In genomic region chrX:1536712-1537030, GRCh38 we compare ENCODE assay signal across 9 cellular contexts. TPM values are rescaled to one million over a fixed set of nuclear protein-coding genes. Genes with fewer than 3 reads are reported as not detected.
DNase-seq lines count a peak whose midpoint lies in the region; ATAC-seq, FAIRE-seq and TF ChIP-seq lines count a peak whose summit lies in the region.
"Had no signal": no experiment of that assay in that cellular context is flagged by ENCODE, and none has a peak within 500 bp of the region (broad histone marks: within the 10 kb centered on the region; RNA-seq: fewer than 3 reads in every experiment).

No MANE protein-coding gene starts in this region.

- no peaks in the 10 kb centered on the region for H3K36me3 ChIP-seq in WERI-Rb-1

- H3K4me3 ChIP-seq in GM12864 (ENCODE audit: low read depth, low read length) (peak overlapping the region; percentile 79), WERI-Rb-1 (ENCODE audit: low read depth, low read length) (no peak overlapping the region)

- H3K27me3 Mint-ChIP-seq in natural killer cell (ENCODE audit: low read depth in 2 of 2) (no peaks in the 10 kb centered on the region), HFFc6 (ENCODE audit: insufficient read depth) (peaks cover 8% of the 10 kb centered on the region; the same call in 1 of the 2 replicates)

- H3K27ac Mint-ChIP-seq in natural killer cell (peak overlapping the region; percentile 95 to 97), HFFc6 (no peak overlapping the region)

- ATAC-seq in HG02763 (IDR thresholded peaks at IDR 0.05; ENCODE audit: unreplicated experiment) (peak; percentile 10), natural killer cell (peak; percentile 4 to 17 (median 14))

- intact Hi-C loops in natural killer cell (cut with micrococcal nuclease): loop anchor here (1.0 to 2.0 kb wide), 6 partner anchors 16 to 144 kb away; partner anchors contain the start of gene SLC25A6

- H3K27ac ChIP-seq in WERI-Rb-1: no peak overlapping the region

- TF ChIP-seq CTCF in GM12864 (IDR thresholded peaks at IDR 0.05; ENCODE audit: low read depth, low read length, missing control alignments) (no peak), natural killer cell (IDR thresholded peaks at IDR 0.05) (no peak), WERI-Rb-1 (IDR thresholded peaks at IDR 0.05; ENCODE audit: low read depth, low read length) (no peak), HFFc6 (IDR thresholded peaks at IDR 0.05) (no peak), D721Med (IDR thresholded peaks at IDR 0.05; ENCODE audit: insufficient read depth, missing control alignments) (no peak)

- DNase-seq in GM12864 (ENCODE audit: low read depth): no peak
- DNase-seq in activated CD4-positive, alpha-beta T cell treated with anti-CD3 and anti-CD28 coated beads, Interleukin-2, amount 50 U/mL, for 4 hours: peak; percentile 8 to 16
- no peak for DNase-seq in natural killer cell
- DNase-seq in WERI-Rb-1: no peak
- no peak for DNase-seq in stimulated activated CD4-positive, alpha-beta T cell treated with anti-CD3 and anti-CD28 coated beads, Interleukin-1b, Interleukin-23, amount 100 ng/mL, for 48 hours
- no peak for DNase-seq in HFFc6
- DNase-seq in D721Med (ENCODE audit: insufficient read length, low spot score): no peak
- DNase-seq: foreskin melanocyte had no signal

- H3K9me3 ChIP-seq in WERI-Rb-1 (ENCODE audit: severe bottlenecking): no peaks in the 10 kb centered on the region

- H3K9me3 Mint-ChIP-seq in natural killer cell: no peaks in the 10 kb centered on the region
- peaks cover 3% of the 10 kb centered on the region; the same call in 1 of the 2 replicates for H3K9me3 Mint-ChIP-seq in HFFc6

- H3K4me1 Mint-ChIP-seq in natural killer cell (peaks cover 21 to 26% of the 10 kb centered on the region in 2 donors), HFFc6 (ENCODE audit: low read depth) (peaks cover 8% of the 10 kb centered on the region; the same call in 1 of the 2 replicates)

- no peaks in the 10 kb centered on the region for H3K27me3 ChIP-seq in WERI-Rb-1 (ENCODE audit: insufficient read depth, low read depth, severe bottlenecking)

- H3K36me3 Mint-ChIP-seq in natural killer cell (no peaks in the 10 kb centered on the region), HFFc6 (ENCODE audit: low read depth) (no peaks in the 10 kb centered on the region)

- no peak for FAIRE-seq in D721Med (lab: Jason Lieb, UNC)

- H3K4me3 Mint-ChIP-seq in natural killer cell: peak overlapping the region; percentile 93
- no peak overlapping the region for H3K4me3 Mint-ChIP-seq in HFFc6

RNA-seq across cellular contexts. Expression of gene P2RY8, which starts 0.3 kb away (rescaled TPM):
- total RNA-seq in natural killer cell: 100 to 1,000 TPM in 2 of 3 donors, 10 to 100 TPM in 1; 73.7 to 114 (median 107) TPM
- not detected for total RNA-seq in HFFc6 (2021; fragmentation: NEBNext Ultra II Directional; extraction: Animal tissue kit (Norgen Biotek cat#: 25700))

RNA-seq across cellular contexts. Expression of gene AKAP17A, which starts 54.7 kb away (rescaled TPM):
- 100 to 1,000 TPM; 120 to 141 (median 121) TPM for total RNA-seq in natural killer cell
- total RNA-seq in HFFc6 (2021; fragmentation: NEBNext Ultra II Directional; extraction: Animal tissue kit (Norgen Biotek cat#: 25700)): 10 to 100 TPM; 21.4 to 24.6 (median 23.6) TPM

Comparison
In these comparisons a context has a peak if more than half of its experiments do, and no peak if none do; other contexts are left out.
1. DNase-seq: peak in activated CD4-positive, alpha-beta T cell treated with anti-CD3 and anti-CD28 coated beads, Interleukin-2, amount 50 U/mL, for 4 hours (2 of 2); none in GM12864 (single experiment), natural killer cell (single experiment), WERI-Rb-1 (single experiment), stimulated activated CD4-positive, alpha-beta T cell treated with anti-CD3 and anti-CD28 coated beads, Interleukin-1b, Interleukin-23, amount 100 ng/mL, for 48 hours (single experiment), HFFc6 (single experiment) and D721Med (single experiment).
2. RNA of gene P2RY8, which starts 0.3 kb away (total RNA-seq): 73.7 to 114 TPM in natural killer cell; not detected in HFFc6; every median in the first group is over 10 times any median in the second.
3. RNA of gene AKAP17A, which starts 54.7 kb away (total RNA-seq): 120 to 141 TPM in natural killer cell; 21.4 to 24.6 TPM in HFFc6; every median in the first group is over 4 times any median in the second.